ENCODE assay signal across 10 cellular contexts in genomic region chr16:84141143-84141670, GRCh38. TPM values are rescaled to one million over a fixed set of nuclear protein-coding genes. Genes with fewer than 3 reads are reported as not detected.
DNase-seq lines count a peak whose midpoint lies in the region; ATAC-seq and TF ChIP-seq lines count a peak whose summit lies in the region.
"Had no signal": no experiment of that assay in that cellular context is flagged by ENCODE, and none has a peak within 500 bp of the region (broad histone marks: within the 10 kb centered on the region; RNA-seq: fewer than 3 reads in every experiment).

No MANE protein-coding gene starts in this region.

- DNase-seq in GM12865 (ENCODE audit: low read depth): peak; percentile 60
- no peak for DNase-seq in Panc1 (ENCODE audit: low read depth, low spot score)
- no peak for DNase-seq in HFFc6
- DNase-seq in DMS114 treated with DMSO at 0.1 percent for 48 hours (lab: John Stamatoyannopoulos, UW; ENCODE audit: unreplicated experiment): no peak
- DNase-seq: activated effector memory CD4-positive, alpha-beta T cell treated with anti-CD3 and anti-CD28 coated beads, Interleukin-2, amount 50 U/mL, for 16 hours; NK-92 treated with Interleukin-12 subunit alpha and Interleukin-12 subunit beta, amount 100 ng/mL, for 24 hours had no signal

- peaks cover 73% of the 10 kb centered on the region for H4K20me1 ChIP-seq in BLaER1

- H3K4me3 ChIP-seq in BLaER1 (no peak overlapping the region), GM12865 (ENCODE audit: low read depth, low read length) (no peak overlapping the region), Panc1 (ENCODE audit: low read depth in 2 of 2, low read length in 2 of 2) (no peak overlapping the region)

- H3K9me3 ChIP-seq in BLaER1 (no peaks in the 10 kb centered on the region), Panc1 (ENCODE audit: control insufficient read depth, insufficient read depth, low read depth, low read length) (no peaks in the 10 kb centered on the region)

- intact Hi-C loops in Panc1 (cut with micrococcal nuclease; ENCODE audit: unreplicated experiment): no loop called here

- POLR2A ChIA-PET in Panc1 (lab: Charles Lee): no interaction called here

- H3K9ac ChIP-seq in BLaER1: no peak overlapping the region

- H3K27ac Mint-ChIP-seq in HFFc6: no peak overlapping the region

- in situ Hi-C loops in Panc1 (cut with HindIII; ENCODE audit: low pct_unique_long_range_greater_than_20kb, low sequenced_read_pairs): no loop called here

- H3K27me3 Mint-ChIP-seq in HFFc6 (ENCODE audit: insufficient read depth): no peaks in the 10 kb centered on the region; the same call in 1 of the 2 replicates

- H3K27ac ChIP-seq in BLaER1 (no peak overlapping the region), Panc1 (ENCODE audit: low read length) (no peak overlapping the region)

- H3K36me3 ChIP-seq in BLaER1 (no peaks in the 10 kb centered on the region), Panc1 (ENCODE audit: control insufficient read depth, insufficient read depth, low read length) (peaks cover 5% of the 10 kb centered on the region; the same call in 1 of the 2 replicates)

- no peaks in the 10 kb centered on the region for H3K36me3 Mint-ChIP-seq in HFFc6 (ENCODE audit: low read depth)

- H3K4me1 ChIP-seq in BLaER1 (peaks cover 62% of the 10 kb centered on the region), Panc1 (ENCODE audit: control insufficient read depth, insufficient read depth, low read length) (no peaks in the 10 kb centered on the region; the same call in 1 of the 2 replicates)

- H3K4me3 Mint-ChIP-seq in HFFc6: no peak overlapping the region

- TF ChIP-seq CTCF in GM12865 (IDR thresholded peaks at IDR 0.05; ENCODE audit: insufficient read depth, low read depth, low read length, missing control alignments): peak; percentile 17
- peak; percentile 14 for TF ChIP-seq CTCF in Panc1 (IDR thresholded peaks at IDR 0.05)
- no peak for TF ChIP-seq CTCF in HFFc6 (IDR thresholded peaks at IDR 0.05)

- peak overlapping the region; percentile 14; the same call in 1 of the 2 replicates for H3K4me2 ChIP-seq in BLaER1

- no TSS peak for BruUV-seq in Panc1 (replicated peaks; lab: Mats Ljungman, UMichigan)

- ATAC-seq in Panc1 (no peak), HG03045 (IDR thresholded peaks at IDR 0.05; ENCODE audit: unreplicated experiment) (no peak)

- H3K27me3 ChIP-seq in BLaER1 (no peaks in the 10 kb centered on the region), Panc1 (ENCODE audit: control insufficient read depth, insufficient read depth, low read length) (no peaks in the 10 kb centered on the region)

- H3K4me1 Mint-ChIP-seq in HFFc6 (ENCODE audit: low read depth): peaks cover 34% of the 10 kb centered on the region

- CTCF ChIA-PET in Panc1 (lab: Charles Lee): no interaction called here

- no peaks in the 10 kb centered on the region for H3K9me3 Mint-ChIP-seq in HFFc6

RNA-seq across cellular contexts. Expression of gene HSDL1, which starts 3.8 kb away (rescaled TPM):
- 24.6 TPM for total RNA-seq in Panc1 (2021; ENCODE audit: unreplicated experiment)
- polyA plus RNA-seq in Panc1 (2012; ENCODE audit: insufficient read length): 11.8 TPM
- total RNA-seq in HFFc6 (2021; fragmentation: NEBNext Ultra II Directional; extraction: Animal tissue kit (Norgen Biotek cat#: 25700)): 10 to 100 TPM; 14.8 to 18.8 (median 17.2) TPM

RNA-seq across cellular contexts. Expression of gene DNAAF1, which starts 3.9 kb away (rescaled TPM):
- not detected for total RNA-seq in Panc1 (2021; ENCODE audit: unreplicated experiment)
- 0.07 TPM for polyA plus RNA-seq in Panc1 (2012; ENCODE audit: insufficient read length)
- not detected for total RNA-seq in HFFc6 (2021; fragmentation: NEBNext Ultra II Directional; extraction: Animal tissue kit (Norgen Biotek cat#: 25700))
- total RNA-seq: Daoy had no signal

RNA-seq across cellular contexts. Expression of gene MBTPS1, which starts 24.5 kb away (rescaled TPM):
- total RNA-seq in Panc1 (2021; ENCODE audit: unreplicated experiment): 66.8 TPM
- polyA plus RNA-seq in Panc1 (2012; ENCODE audit: insufficient read length): 59.6 TPM
- total RNA-seq in HFFc6 (2021; fragmentation: NEBNext Ultra II Directional; extraction: Animal tissue kit (Norgen Biotek cat#: 25700)): 100 to 1,000 TPM in 4 of 6 experiments, 10 to 100 TPM in 2; 96.6 to 123 (median 102) TPM

RNA-seq across cellular contexts. Expression of gene TAF1C, which starts 45.6 kb away (rescaled TPM):
- 31.9 TPM for total RNA-seq in Panc1 (2021; ENCODE audit: unreplicated experiment)
- polyA plus RNA-seq in Panc1 (2012; ENCODE audit: insufficient read length): 23.2 TPM
- 10 to 100 TPM; 22.0 to 30.4 (median 25.7) TPM for total RNA-seq in HFFc6 (2021; fragmentation: NEBNext Ultra II Directional; extraction: Animal tissue kit (Norgen Biotek cat#: 25700))

RNA-seq across cellular contexts. Expression of gene ADAD2, which starts 49.8 kb away (rescaled TPM):
- total RNA-seq in Panc1 (2021; ENCODE audit: unreplicated experiment): not detected
- polyA plus RNA-seq in Panc1 (2012; ENCODE audit: insufficient read length): not detected
- total RNA-seq in HFFc6 (2021; fragmentation: NEBNext Ultra II Directional; extraction: Animal tissue kit (Norgen Biotek cat#: 25700)): not detected
- total RNA-seq: Daoy, renal cortical epithelial cell had no signal
